12 cellular contexts compared by ENCODE assay signal in genomic region chr3:153289334-153289808, GRCh38.
DNase-seq lines count a peak whose midpoint lies in the region; ATAC-seq, FAIRE-seq and TF ChIP-seq lines count a peak whose summit lies in the region.
"Had no signal": no experiment of that assay in that cellular context is flagged by ENCODE, and none has a peak within 500 bp of the region (broad histone marks: within the 10 kb centered on the region; RNA-seq: fewer than 3 reads in every experiment).

No MANE protein-coding gene starts in this region.

- H3K36me3 ChIP-seq in PC-3 (ENCODE audit: low read depth, low read length), result no peaks in the 10 kb centered on the region
- no peaks in the 10 kb centered on the region for H3K36me3 ChIP-seq in skeletal muscle tissue (ENCODE audit: control insufficient read depth in 3 of 3, insufficient read depth in 3 of 3, low read length in 3 of 3)

- H3K27ac Mint-ChIP-seq in activated CD8-positive, alpha-beta T cell treated with anti-CD3 and anti-CD28 coated beads for 36 hours, result no peak overlapping the region
- H3K27ac Mint-ChIP-seq in activated CD8-positive, alpha-beta T cell treated with anti-CD3 and anti-CD28 coated beads, Interleukin-2, amount 10 ng/mL, durations not matched to agents 7 days and 5 days, result no peak overlapping the region

- no peak for DNase-seq in activated CD8-positive, alpha-beta T cell treated with anti-CD3 and anti-CD28 coated beads for 36 hours
- DNase-seq in activated CD8-positive, alpha-beta T cell treated with anti-CD3 and anti-CD28 coated beads, Interleukin-2, amount 10 ng/mL, durations not matched to agents 7 days and 5 days, result no peak
- DNase-seq in PC-3, result peak; percentile 64
- peak; percentile 42 for DNase-seq in fibroblast of mammary gland (ENCODE audit: low read depth)
- DNase-seq in NCI-H1105 treated with DMSO at 0.1 percent for 48 hours (lab: John Stamatoyannopoulos, UW), result no peak
- DNase-seq in frontal cortex (ENCODE audit: low spot score in 2 of 2), result no peak
- DNase-seq in left colon, result no peak
- DNase-seq: activated gamma-delta T cell treated with Interleukin-2 at 50 U/mL for 16 hours; naive B cell; NCI-H1930; stimulated activated CD4-positive, alpha-beta T cell treated with anti-CD3 and anti-CD28 coated beads, Interleukin-2, amount 100 ng/mL, for 48 hours had no signal

- intact Hi-C loops in activated CD8-positive, alpha-beta T cell treated with anti-CD3 and anti-CD28 coated beads for 36 hours (cut with micrococcal nuclease), result loop anchor here (10.0 kb wide), 2 partner anchors 125 to 335 kb away; partner anchors contain the start of gene RAP2B
- intact Hi-C loops in PC-3 (cut with micrococcal nuclease) (loop anchor here (1.0 kb wide), 2 partner anchors 67 to 128 kb away; no protein-coding TSS in a partner anchor), left colon (cut with DNase I, micrococcal nuclease) (no loop called here)

- BruUV-seq in PC-3 (replicated peaks; lab: Mats Ljungman, UMichigan), result no TSS peak

- POLR2A ChIA-PET in activated CD8-positive, alpha-beta T cell treated with anti-CD3 and anti-CD28 coated beads for 36 hours (lab: Charles Lee), result no interaction called here
- POLR2A ChIA-PET in activated CD8-positive, alpha-beta T cell treated with anti-CD3 and anti-CD28 coated beads, Interleukin-2, amount 10 ng/mL, durations not matched to agents 7 days and 5 days (lab: Charles Lee), result no interaction called here
- POLR2A ChIA-PET in PC-3 (lab: Charles Lee; ENCODE audit: unreplicated experiment), result interaction anchor here (0.7 to 1.2 kb wide), 3 partner anchors 126 to 191 kb away, joined by 3 to 11 read pairs (median 4); no protein-coding TSS in a partner anchor

- H3K27me3 ChIP-seq in PC-3 (ENCODE audit: low read length) (no peaks in the 10 kb centered on the region), skeletal muscle tissue (ENCODE audit: control insufficient read depth in 3 of 3, insufficient read depth in 3 of 3, low read length in 3 of 3) (no peaks in the 10 kb centered on the region)

- no peaks in the 10 kb centered on the region for H3K27me3 Mint-ChIP-seq in activated CD8-positive, alpha-beta T cell treated with anti-CD3 and anti-CD28 coated beads for 36 hours
- no peaks in the 10 kb centered on the region for H3K27me3 Mint-ChIP-seq in activated CD8-positive, alpha-beta T cell treated with anti-CD3 and anti-CD28 coated beads, Interleukin-2, amount 10 ng/mL, durations not matched to agents 7 days and 5 days (ENCODE audit: low read depth)
- H3K27me3 Mint-ChIP-seq: naive B cell had no signal

- H4K20me1 ChIP-seq in PC-3 (ENCODE audit: low read length), result no peaks in the 10 kb centered on the region

- H3K4me1 ChIP-seq in PC-3 (ENCODE audit: insufficient read depth, low read length) (peaks cover 50% of the 10 kb centered on the region), skeletal muscle tissue (ENCODE audit: control insufficient read depth in 3 of 3, insufficient read depth in 3 of 3, low read length in 3 of 3) (peaks cover 0 to 5% (median 3%) of the 10 kb centered on the region in 3 donors)

- peak overlapping the region; percentile 4; the same call in 1 of the 2 replicates for H3K9ac ChIP-seq in PC-3 (ENCODE audit: low read length)
- no peak overlapping the region for H3K9ac ChIP-seq in skeletal muscle tissue (ENCODE audit: low read depth in 1 of 3, low read length in 3 of 3)

- H3K9me3 Mint-ChIP-seq in activated CD8-positive, alpha-beta T cell treated with anti-CD3 and anti-CD28 coated beads for 36 hours, result no peaks in the 10 kb centered on the region
- no peaks in the 10 kb centered on the region for H3K9me3 Mint-ChIP-seq in activated CD8-positive, alpha-beta T cell treated with anti-CD3 and anti-CD28 coated beads, Interleukin-2, amount 10 ng/mL, durations not matched to agents 7 days and 5 days (ENCODE audit: insufficient read depth)
- H3K9me3 Mint-ChIP-seq: naive B cell had no signal

- peaks cover 50% of the 10 kb centered on the region for H3K4me1 Mint-ChIP-seq in activated CD8-positive, alpha-beta T cell treated with anti-CD3 and anti-CD28 coated beads for 36 hours (ENCODE audit: low read depth)
- H3K4me1 Mint-ChIP-seq in activated CD8-positive, alpha-beta T cell treated with anti-CD3 and anti-CD28 coated beads, Interleukin-2, amount 10 ng/mL, durations not matched to agents 7 days and 5 days (ENCODE audit: low read depth), result peaks cover 41% of the 10 kb centered on the region

- no peaks in the 10 kb centered on the region for H3F3A ChIP-seq in PC-3 (ENCODE audit: low read length, unreplicated experiment)

- no peaks in the 10 kb centered on the region for H3K36me3 Mint-ChIP-seq in activated CD8-positive, alpha-beta T cell treated with anti-CD3 and anti-CD28 coated beads for 36 hours (ENCODE audit: low read depth)
- H3K36me3 Mint-ChIP-seq in activated CD8-positive, alpha-beta T cell treated with anti-CD3 and anti-CD28 coated beads, Interleukin-2, amount 10 ng/mL, durations not matched to agents 7 days and 5 days (ENCODE audit: low read depth), result peaks cover 3% of the 10 kb centered on the region
- H3K36me3 Mint-ChIP-seq: naive B cell had no signal

- H3K4me3 ChIP-seq in PC-3 (ENCODE audit: low read length), result no peak overlapping the region
- no peak overlapping the region for H3K4me3 ChIP-seq in fibroblast of mammary gland (ENCODE audit: control insufficient read depth, low read depth, low read length)
- H3K4me3 ChIP-seq in skeletal muscle tissue (ENCODE audit: low read length in 3 of 3), result no peak overlapping the region

- CTCF ChIA-PET in activated CD8-positive, alpha-beta T cell treated with anti-CD3 and anti-CD28 coated beads for 36 hours (lab: Charles Lee), result no interaction called here
- CTCF ChIA-PET in activated CD8-positive, alpha-beta T cell treated with anti-CD3 and anti-CD28 coated beads, Interleukin-2, amount 10 ng/mL, durations not matched to agents 7 days and 5 days (lab: Charles Lee), result interaction anchor here (1.6 to 2.0 kb wide), 2 partner anchors 125 to 249 kb away, joined by 4 to 23 read pairs; no protein-coding TSS in a partner anchor
- CTCF ChIA-PET in PC-3 (lab: Charles Lee), result interaction anchor here (0.5 to 2.1 kb wide), 5 partner anchors 68 to 765 kb away, joined by 3 to 17 read pairs (median 3); no protein-coding TSS in a partner anchor

- no peak for FAIRE-seq in frontal cortex (lab: Jason Lieb, UNC)

- H3K79me2 ChIP-seq in PC-3 (ENCODE audit: low read length), result no peaks in the 10 kb centered on the region

- TF ChIP-seq CTCF in activated CD8-positive, alpha-beta T cell treated with anti-CD3 and anti-CD28 coated beads for 36 hours (IDR thresholded peaks at IDR 0.05), result no peak
- no peak for TF ChIP-seq CTCF in PC-3 (conservative IDR thresholded peaks at IDR 0.05; ENCODE audit: low read depth, low read length)
- TF ChIP-seq CTCF in fibroblast of mammary gland (conservative IDR thresholded peaks at IDR 0.05; ENCODE audit: control insufficient read depth, insufficient read depth, low read depth, low read length), result no peak

- peak overlapping the region; percentile 38 for H3K27ac ChIP-seq in PC-3 (ENCODE audit: low read length)
- peak overlapping the region; percentile 39 for H3K27ac ChIP-seq in skeletal muscle tissue (ENCODE audit: low read depth, low read length)

- H3K4me3 Mint-ChIP-seq in activated CD8-positive, alpha-beta T cell treated with anti-CD3 and anti-CD28 coated beads for 36 hours, result no peak overlapping the region
- no peak overlapping the region for H3K4me3 Mint-ChIP-seq in activated CD8-positive, alpha-beta T cell treated with anti-CD3 and anti-CD28 coated beads, Interleukin-2, amount 10 ng/mL, durations not matched to agents 7 days and 5 days
- H3K4me3 Mint-ChIP-seq: naive B cell had no signal

- peak overlapping the region; percentile 22 for H3K4me2 ChIP-seq in PC-3 (ENCODE audit: low read length)

- peak; percentile 47 for ATAC-seq in activated CD8-positive, alpha-beta T cell treated with anti-CD3 and anti-CD28 coated beads for 36 hours
- ATAC-seq in activated CD8-positive, alpha-beta T cell treated with anti-CD3 and anti-CD28 coated beads, Interleukin-2, amount 10 ng/mL, durations not matched to agents 7 days and 5 days, result no peak
- ATAC-seq in PC-3, result peak; percentile 60
- no peak for ATAC-seq in left colon

- H3K9me3 ChIP-seq in PC-3 (ENCODE audit: low read length), result no peaks in the 10 kb centered on the region
- H3K9me3 ChIP-seq in skeletal muscle tissue (ENCODE audit: control insufficient read depth in 3 of 3, low read length in 3 of 3), result no peaks in the 10 kb centered on the region

- no peaks in the 10 kb centered on the region for H3K9me2 ChIP-seq in PC-3 (replicated peaks; ENCODE audit: low read length)

- H2AFZ ChIP-seq in PC-3 (ENCODE audit: low read length), result peak overlapping the region; percentile 56

Comparison
In these comparisons a context has a peak if more than half of its experiments do, and no peak if none do; other contexts are left out.
1. ATAC-seq: peak in activated CD8-positive, alpha-beta T cell treated with anti-CD3 and anti-CD28 coated beads for 36 hours (single experiment) and PC-3 (single experiment); none in activated CD8-positive, alpha-beta T cell treated with anti-CD3 and anti-CD28 coated beads, Interleukin-2, amount 10 ng/mL, durations not matched to agents 7 days and 5 days (single experiment) and left colon (single experiment).
2. DNase-seq: peak in PC-3 (single experiment) and fibroblast of mammary gland (single experiment); none in activated CD8-positive, alpha-beta T cell treated with anti-CD3 and anti-CD28 coated beads for 36 hours (single experiment), activated CD8-positive, alpha-beta T cell treated with anti-CD3 and anti-CD28 coated beads, Interleukin-2, amount 10 ng/mL, durations not matched to agents 7 days and 5 days (single experiment), NCI-H1105 treated with DMSO at 0.1 percent for 48 hours (single experiment), frontal cortex (0 of 2) and left colon (0 of 2).
3. intact Hi-C loops: an anchor here in activated CD8-positive, alpha-beta T cell treated with anti-CD3 and anti-CD28 coated beads for 36 hours (10.0 kb wide) and PC-3 (1.0 kb wide); none called in left colon.